ENCODE assay signal across 10 cellular contexts in genomic region chr3:129651316-129652202, GRCh38. TPM values are rescaled to one million over a fixed set of nuclear protein-coding genes. Genes with fewer than 3 reads are reported as not detected.
DNase-seq lines count a peak whose midpoint lies in the region; ATAC-seq and TF ChIP-seq lines count a peak whose summit lies in the region.
"Had no signal": no experiment of that assay in that cellular context is flagged by ENCODE, and none has a peak within 500 bp of the region (broad histone marks: within the 10 kb centered on the region; RNA-seq: fewer than 3 reads in every experiment).

No MANE protein-coding gene starts in this region.

- no peak overlapping the region for H2AFZ ChIP-seq in GM23248
- no peak overlapping the region for H2AFZ ChIP-seq in fibroblast of lung (ENCODE audit: low read length)

- WGBS in GM23248 (ENCODE audit: low coverage in 1 of 2, low lambda C conversion rate in 2 of 2, missing lambda C conversion rate in 2 of 2), 2 experiments: 68 to 69% methylated on average over 9 of the region's 9 CpGs

- no peaks in the 10 kb centered on the region for H3K27me3 ChIP-seq in GM23248 (replicated peaks; ENCODE audit: insufficient read depth)
- no peaks in the 10 kb centered on the region for H3K27me3 ChIP-seq in fibroblast of lung (ENCODE audit: control insufficient read depth, insufficient read depth, low read length)

- H3K27ac ChIP-seq in GM23248: peak overlapping the region; percentile 29
- H3K27ac ChIP-seq in fibroblast of lung (ENCODE audit: insufficient read depth, low read length): no peak overlapping the region
- H3K27ac ChIP-seq: thoracic aorta had no signal

- H3K4me2 ChIP-seq in GM23248 (ENCODE audit: unreplicated experiment) (peak overlapping the region; percentile 26), fibroblast of lung (ENCODE audit: extremely low read depth, insufficient read depth, low read length) (peak overlapping the region; percentile 49)

- in situ Hi-C loops in GM23248 (cut with MboI): loop anchor here (10.0 kb wide), 1 partner anchor 173 kb away; no protein-coding TSS in a partner anchor

- H3K4me1 ChIP-seq in GM23248 (ENCODE audit: insufficient read depth) (peaks cover 62% of the 10 kb centered on the region), fibroblast of lung (ENCODE audit: control insufficient read depth, extremely low read depth, insufficient read depth, low read length) (peaks cover 15% of the 10 kb centered on the region)

- H3K9me3 ChIP-seq in GM23248 (ENCODE audit: low read depth): no peaks in the 10 kb centered on the region
- no peaks in the 10 kb centered on the region for H3K9me3 ChIP-seq in fibroblast of lung (ENCODE audit: control insufficient read depth, insufficient read depth, low read depth, low read length)
- H3K9me3 ChIP-seq: thoracic aorta had no signal

- no peaks in the 10 kb centered on the region for H3K9me2 ChIP-seq in GM23248 (ENCODE audit: insufficient read depth)

- H3K9ac ChIP-seq in GM23248 (no peak overlapping the region), fibroblast of lung (ENCODE audit: insufficient read depth, low read length) (no peak overlapping the region)

- H3K36me3 ChIP-seq in GM23248 (ENCODE audit: low read depth) (no peaks in the 10 kb centered on the region), fibroblast of lung (ENCODE audit: control insufficient read depth, insufficient read depth, low read length) (no peaks in the 10 kb centered on the region)

- peak; percentile 69 for DNase-seq in GM23248
- peak; percentile 95 for DNase-seq in RPMI7951 (ENCODE audit: low read depth)
- DNase-seq in fibroblast of lung (ENCODE audit: low read depth in 2 of 2): peak; percentile 70 to 94
- DNase-seq in pulmonary artery endothelial cell (ENCODE audit: low read depth, low spot score): peak; percentile 53
- no peak for DNase-seq in DMS153 (lab: John Stamatoyannopoulos, UW)
- DNase-seq in NCI-H146 treated with DMSO at 0.1 percent for 48 hours (lab: John Stamatoyannopoulos, UW; ENCODE audit: unreplicated experiment): no peak
- no peak for DNase-seq in GM20000 (ENCODE audit: low spot score)
- DNase-seq: naive B cell had no signal

- H3K4me3 ChIP-seq in GM23248 (no peak overlapping the region), fibroblast of lung (replicated peaks in 1 of 4; ENCODE audit: control extremely low read depth in 1 of 4, insufficient read depth in 1 of 4, low read depth in 3 of 4, low read length in 4 of 4) (no peak overlapping the region)
- H3K4me3 ChIP-seq: thoracic aorta had no signal

- H4K20me1 ChIP-seq in GM23248 (ENCODE audit: insufficient read depth): no peaks in the 10 kb centered on the region
- no peaks in the 10 kb centered on the region for H4K20me1 ChIP-seq in fibroblast of lung (ENCODE audit: control insufficient read depth, extremely low read depth, insufficient read depth, low read length)

- H3K79me2 ChIP-seq in GM23248 (ENCODE audit: insufficient read depth): peaks cover 14% of the 10 kb centered on the region; the same call in 1 of the 2 replicates
- H3K79me2 ChIP-seq in fibroblast of lung (ENCODE audit: control insufficient read depth, insufficient read depth, low read length): no peaks in the 10 kb centered on the region

- H3F3A ChIP-seq in GM23248 (ENCODE audit: insufficient read depth): peaks cover 21% of the 10 kb centered on the region

- ATAC-seq in HG03469 (IDR thresholded peaks at IDR 0.05; ENCODE audit: unreplicated experiment): no peak

- TF ChIP-seq CTCF in fibroblast of lung (conservative IDR thresholded peaks at IDR 0.05 in 1 of 2, IDR thresholded peaks at IDR 0.05 in 1 of 2; ENCODE audit: low read depth in 1 of 2, low read length in 2 of 2): peak in 1 of 2 donors; percentile 3
- TF ChIP-seq CTCF in GM20000 (IDR thresholded peaks at IDR 0.05; ENCODE audit: extremely low read depth, missing control alignments): no peak

RNA-seq across cellular contexts. Expression of gene PLXND1, which starts 45.1 kb away (rescaled TPM):
- 67.2 and 83.0 TPM in 2 replicates for total RNA-seq in GM23248 (2014; rRNA removed; shearing (Covaris generic))
- 35.7 and 37.4 TPM in 2 replicates for polyA plus RNA-seq in GM23248 (2016; fragmentation: Nextera tagmentation; extraction: Ambion mirVana)
- 68.0 and 68.9 TPM in 2 replicates for total RNA-seq in RPMI7951 (2014; rRNA removed; shearing (Covaris generic))
- 76.8 and 109 TPM in 2 replicates for total RNA-seq in fibroblast of lung
- polyA plus RNA-seq in fibroblast of lung: 41.0 and 89.6 TPM in 2 replicates
- 70.9 and 230 TPM in 2 replicates for polyA plus RNA-seq in fibroblast of lung (2012)
- 139 and 579 TPM in 2 replicates for polyA minus RNA-seq in fibroblast of lung (ENCODE audit: low replicate concordance)
- total RNA-seq in pulmonary artery endothelial cell: 236 and 339 TPM in 2 replicates

Comparison
In these comparisons a context has a peak if more than half of its experiments do, and no peak if none do; other contexts are left out.
1. DNase-seq: peak in GM23248 (single experiment), RPMI7951 (single experiment), fibroblast of lung (2 of 2) and pulmonary artery endothelial cell (single experiment); none in DMS153 (single experiment), NCI-H146 treated with DMSO at 0.1 percent for 48 hours (single experiment) and GM20000 (single experiment).